ENCODE assay signal across 9 cellular contexts in genomic region chr1:239308701-239309333, GRCh38.
A peak's percentile ranks its signal among the peaks of the same experiment; 100 is the strongest.
DNase-seq lines count a peak whose midpoint lies in the region; ATAC-seq and TF ChIP-seq lines count a peak whose summit lies in the region.
"Had no signal": no experiment of that assay in that cellular context is flagged by ENCODE, and none has a peak within 500 bp of the region (broad histone marks: within the 10 kb centered on the region; RNA-seq: fewer than 3 reads in every experiment).

No MANE protein-coding gene starts in this region.

- intact Hi-C loops in activated CD4-positive, alpha-beta T cell treated with anti-CD3 and anti-CD28 coated beads for 36 hours (cut with DNase I, micrococcal nuclease), result loop anchor here (1.0 to 2.0 kb wide), 3 partner anchors 510 to 590 kb away; no protein-coding TSS in a partner anchor
- intact Hi-C loops in testis (cut with DNase I; ENCODE audit: low total_unique reads), result no loop called here

- peak; percentile 56 for DNase-seq in NCI-H82 (lab: John Stamatoyannopoulos, UW)
- no peak for DNase-seq in NCI-H82 treated with DMSO at 0.1 percent for 48 hours (lab: John Stamatoyannopoulos, UW; ENCODE audit: unreplicated experiment)
- peak; percentile 63 for DNase-seq in HT-29 (ENCODE audit: low spot score)
- DNase-seq in activated CD4-positive, alpha-beta T cell treated with anti-CD3 and anti-CD28 coated beads for 36 hours, result peak; percentile 66
- DNase-seq in iris pigment epithelial cell (ENCODE audit: low read depth), result peak; percentile 13
- DNase-seq in testis, result peak; percentile 61
- DNase-seq in dedifferentiated amniotic fluid mesenchymal stem cell (ENCODE audit: extremely low spot score), result no peak

- no peak overlapping the region for H3K27ac Mint-ChIP-seq in activated CD4-positive, alpha-beta T cell treated with anti-CD3 and anti-CD28 coated beads for 36 hours

- H3K9me3 ChIP-seq in testis, result no peaks in the 10 kb centered on the region
- H3K9me3 ChIP-seq: BLaER1 treated with 17β-estradiol and CSF1 and Interleukin-3, amounts not matched to agents 10 nM and 100 nM had no signal

- H3K4me1 Mint-ChIP-seq in activated CD4-positive, alpha-beta T cell treated with anti-CD3 and anti-CD28 coated beads for 36 hours, result no peaks in the 10 kb centered on the region

- H3K36me3 Mint-ChIP-seq in activated CD4-positive, alpha-beta T cell treated with anti-CD3 and anti-CD28 coated beads for 36 hours (ENCODE audit: low read depth), result no peaks in the 10 kb centered on the region

- peak; percentile 81 for ATAC-seq in activated CD4-positive, alpha-beta T cell treated with anti-CD3 and anti-CD28 coated beads for 36 hours
- ATAC-seq in HG02588 (IDR thresholded peaks at IDR 0.05; ENCODE audit: unreplicated experiment), result no peak

- 35 to 64% methylated on average over 6 of the region's 6 CpGs for WGBS in testis, 2 donors

- no peak overlapping the region for H3K4me3 Mint-ChIP-seq in activated CD4-positive, alpha-beta T cell treated with anti-CD3 and anti-CD28 coated beads for 36 hours

- POLR2A ChIA-PET in activated CD4-positive, alpha-beta T cell treated with anti-CD3 and anti-CD28 coated beads for 36 hours (lab: Charles Lee), result no interaction called here

- TF ChIP-seq POLR2A in testis (IDR thresholded peaks at IDR 0.05), result no peak

- no peak overlapping the region for H3K27ac ChIP-seq in testis
- H3K27ac ChIP-seq: BLaER1 treated with 17β-estradiol and CSF1 and Interleukin-3, amounts not matched to agents 10 nM and 100 nM had no signal

- H3K4me1 ChIP-seq in testis, result no peaks in the 10 kb centered on the region
- H3K4me1 ChIP-seq: BLaER1 treated with 17β-estradiol and CSF1 and Interleukin-3, amounts not matched to agents 10 nM and 100 nM had no signal

- CTCF ChIA-PET in activated CD4-positive, alpha-beta T cell treated with anti-CD3 and anti-CD28 coated beads for 36 hours (lab: Charles Lee), result interaction anchor here (0.6 to 1.2 kb wide), 5 partner anchors 279 to 1747 kb away, joined by 3 to 5 read pairs (median 4); no protein-coding TSS in a partner anchor

- no peaks in the 10 kb centered on the region for H3K27me3 ChIP-seq in testis
- H3K27me3 ChIP-seq: BLaER1 treated with 17β-estradiol and CSF1 and Interleukin-3, amounts not matched to agents 10 nM and 100 nM had no signal

- H3K9me3 Mint-ChIP-seq in activated CD4-positive, alpha-beta T cell treated with anti-CD3 and anti-CD28 coated beads for 36 hours (ENCODE audit: low read depth), result no peaks in the 10 kb centered on the region

- no peaks in the 10 kb centered on the region for H3K27me3 Mint-ChIP-seq in activated CD4-positive, alpha-beta T cell treated with anti-CD3 and anti-CD28 coated beads for 36 hours

- H3K4me3 ChIP-seq in testis, result no peak overlapping the region
- H3K4me3 ChIP-seq: BLaER1 treated with 17β-estradiol and CSF1 and Interleukin-3, amounts not matched to agents 10 nM and 100 nM had no signal

- peak in 1 of 3 experiments; percentile 39 for TF ChIP-seq CTCF in testis (IDR thresholded peaks at IDR 0.05)

- H3K36me3 ChIP-seq in testis (ENCODE audit: low read depth, missing control alignments), result no peaks in the 10 kb centered on the region
- H3K36me3 ChIP-seq: BLaER1 treated with 17β-estradiol and CSF1 and Interleukin-3, amounts not matched to agents 10 nM and 100 nM had no signal

Comparison
In these comparisons a context has a peak if more than half of its experiments do, and no peak if none do; other contexts are left out.
1. DNase-seq: peak in NCI-H82 (single experiment), HT-29 (single experiment), activated CD4-positive, alpha-beta T cell treated with anti-CD3 and anti-CD28 coated beads for 36 hours (single experiment), iris pigment epithelial cell (single experiment) and testis (single experiment); none in NCI-H82 treated with DMSO at 0.1 percent for 48 hours (single experiment) and dedifferentiated amniotic fluid mesenchymal stem cell (single experiment).